In genomic region chr14:87407344-87407743, GRCh38 we compare ENCODE assay signal across 26 cellular contexts.
"Had no signal": no experiment of that assay in that cellular context is flagged by ENCODE, and none has a peak within 500 bp of the region (broad histone marks: within the 10 kb centered on the region; RNA-seq: fewer than 3 reads in every experiment).

No MANE protein-coding gene starts in this region.

- H3K4me2 ChIP-seq: hepatocyte had no signal

- H3K36me3 ChIP-seq: esophagus squamous epithelium, gastroesophageal sphincter, heart left ventricle, left lung, lower lobe of right lung, ovary, right lobe of liver, suprapubic skin, transverse colon, upper lobe of right lung, vagina had no signal

- DNase-seq: dermis blood vessel endothelial cell; effector memory CD4-positive, alpha-beta T cell; erythroblast; esophagus squamous epithelium; foreskin keratinocyte; kidney; left lung; lower lobe of right lung; natural killer cell; occipital lobe; ovary; posterior cingulate gyrus; retina; right lobe of liver; small intestine; stimulated activated CD4-positive, alpha-beta T cell treated with anti-CD3 and anti-CD28 coated beads, Interleukin-15, amount 100 ng/mL, for 24 hours; stimulated activated CD4-positive, alpha-beta T cell treated with anti-CD3 and anti-CD28 coated beads, Interleukin-2, amount 100 ng/mL, for 48 hours; stimulated activated naive B cell treated with anti-CD40 and anti-IgM and Interleukin-4, amounts not matched to agents 10 μg/mL and 1 μg/mL and 100 μg/mL, for 72 hours; transverse colon; upper lobe of right lung had no signal

- H3K4me3 ChIP-seq: coronary artery, esophagus squamous epithelium, gastroesophageal sphincter, heart left ventricle, hepatocyte, left lung, lower lobe of right lung, ovary, right lobe of liver, suprapubic skin, transverse colon, upper lobe of right lung, vagina had no signal

- H3K4me1 ChIP-seq: esophagus squamous epithelium, foreskin keratinocyte, gastroesophageal sphincter, heart left ventricle, left lung, lower lobe of right lung, right lobe of liver, suprapubic skin, transverse colon, upper lobe of right lung, vagina had no signal

- ATAC-seq: foreskin keratinocyte; gastroesophageal sphincter; left lung; lower lobe of right lung; natural killer cell; right lobe of liver; stimulated activated naive B cell treated with anti-CD40 and anti-IgM and Interleukin-4, amounts not matched to agents 10 μg/mL and 1 μg/mL and 100 μg/mL, for 72 hours; upper lobe of right lung had no signal

- H3K9me3 ChIP-seq: esophagus squamous epithelium, gastroesophageal sphincter, heart left ventricle, lower lobe of right lung, ovary, right lobe of liver, suprapubic skin, transverse colon, upper lobe of right lung, vagina had no signal

- H3K27me3 ChIP-seq: esophagus squamous epithelium, foreskin keratinocyte, gastroesophageal sphincter, heart left ventricle, hepatocyte, left lung, ovary, right lobe of liver, suprapubic skin, transverse colon, upper lobe of right lung, vagina had no signal

- H3K79me2 ChIP-seq: hepatocyte had no signal

- H3K27ac ChIP-seq: coronary artery, esophagus squamous epithelium, foreskin keratinocyte, gastroesophageal sphincter, heart left ventricle, hepatocyte, left lung, lower lobe of right lung, ovary, right lobe of liver, suprapubic skin, transverse colon, upper lobe of right lung, vagina had no signal

- H2AFZ ChIP-seq: hepatocyte had no signal
